ENCODE assay signal across 15 cellular contexts in genomic region chr6:109678240-109678639, GRCh38.
"Had no signal": no experiment of that assay in that cellular context is flagged by ENCODE, and none has a peak within 500 bp of the region (broad histone marks: within the 10 kb centered on the region; RNA-seq: fewer than 3 reads in every experiment).

No MANE protein-coding gene starts in this region.

- ATAC-seq: activated CD8-positive, alpha-beta memory T cell treated with anti-CD3 and anti-CD28 coated beads, Interleukin-2, amount 10 ng/mL, durations not matched to agents 7 days and 5 days; esophagus mucosa; stimulated activated naive CD8-positive, alpha-beta T cell treated with anti-CD3 and anti-CD28 coated beads, Interleukin-15, amount 100 ng/mL, for 72 hours; upper lobe of right lung had no signal

- DNase-seq: activated CD4-positive, alpha-beta T cell treated with anti-CD3 and anti-CD28 coated beads for 1 hour; activated CD4-positive, alpha-beta T cell treated with anti-CD3 and anti-CD28 coated beads, Interleukin-2, amount 50 U/mL, for 48 hours; activated CD8-positive, alpha-beta memory T cell treated with anti-CD3 and anti-CD28 coated beads, Interleukin-2, amount 10 ng/mL, durations not matched to agents 7 days and 5 days; activated naive CD4-positive, alpha-beta T cell treated with anti-CD3 and anti-CD28 coated beads, Interleukin-2, amount 10 ng/mL, durations not matched to agents 7 days and 5 days; activated T-cell treated with anti-CD3 and anti-CD28 coated beads, Interleukin-2, amount 50 U/mL, for 1 hour; colonic mucosa; hippocampal formation; immature natural killer cell; nephron progenitor cell; ovary; sigmoid colon; stimulated activated CD4-positive, alpha-beta T cell treated with anti-CD3 and anti-CD28 coated beads, Interleukin-1b, Interleukin-23, amount 100 ng/mL, for 48 hours; stimulated activated naive CD8-positive, alpha-beta T cell treated with anti-CD3 and anti-CD28 coated beads, Interleukin-15, amount 100 ng/mL, for 72 hours; upper lobe of right lung had no signal

- H3K4me1 ChIP-seq: colonic mucosa, upper lobe of right lung had no signal

- H3K36me3 ChIP-seq: colonic mucosa, ovary, sigmoid colon, upper lobe of right lung had no signal

- H3K9me3 ChIP-seq: colonic mucosa, ovary, sigmoid colon, upper lobe of right lung had no signal

- H3K27ac ChIP-seq: colonic mucosa, ovary, upper lobe of right lung had no signal

- H3K27me3 ChIP-seq: colonic mucosa, sigmoid colon, upper lobe of right lung had no signal

- H3K4me3 ChIP-seq: colonic mucosa, ovary, upper lobe of right lung had no signal
